Comparison of ENCODE assay signal across 16 cellular contexts in the genomic region with DNA sequence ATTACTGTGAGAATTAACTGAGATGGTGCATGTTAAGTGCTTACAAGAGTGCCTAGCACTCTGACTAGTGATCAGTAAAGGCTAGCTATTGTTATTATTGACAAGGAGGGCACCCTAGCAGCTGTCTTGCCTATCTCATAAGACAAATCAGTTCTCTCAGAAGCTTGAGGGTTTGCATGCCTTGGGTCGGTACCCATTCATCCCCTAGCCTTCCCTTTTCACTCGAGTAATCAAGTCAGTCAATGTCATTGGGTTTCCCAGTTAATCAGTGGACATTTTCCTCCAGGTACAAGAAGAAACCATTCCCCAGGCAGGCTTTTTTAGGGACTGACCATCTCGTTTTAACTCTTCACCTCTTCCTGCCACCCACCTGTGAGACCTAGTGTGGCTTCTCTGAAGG. TPM values are rescaled to one million over a fixed set of nuclear protein-coding genes. Genes with fewer than 3 reads are reported as not detected.
DNase-seq lines count a peak whose midpoint lies in the region; ATAC-seq and TF ChIP-seq lines count a peak whose summit lies in the region.
"Had no signal": no experiment of that assay in that cellular context is flagged by ENCODE, and none has a peak within 500 bp of the region (broad histone marks: within the 10 kb centered on the region; RNA-seq: fewer than 3 reads in every experiment).

No MANE protein-coding gene starts in this region.

- no peaks in the 10 kb centered on the region for H3K9me3 ChIP-seq in cardiac muscle cell (ENCODE audit: low read depth)
- H3K9me3 ChIP-seq in right cardiac atrium (ENCODE audit: control insufficient read depth, low read length): no peaks in the 10 kb centered on the region
- no peaks in the 10 kb centered on the region for H3K9me3 ChIP-seq in osteoblast (ENCODE audit: low read depth, low read length)
- H3K9me3 ChIP-seq: Caco-2 had no signal

- H3K27me3 ChIP-seq in cardiac muscle cell: no peaks in the 10 kb centered on the region
- no peaks in the 10 kb centered on the region for H3K27me3 ChIP-seq in right cardiac atrium (ENCODE audit: control insufficient read depth, insufficient read depth)
- no peaks in the 10 kb centered on the region for H3K27me3 ChIP-seq in osteoblast (ENCODE audit: insufficient read depth, low read length)

- peak overlapping the region; percentile 11 for H3K27ac ChIP-seq in cardiac muscle cell
- no peak overlapping the region for H3K27ac ChIP-seq in right cardiac atrium (ENCODE audit: low read length)
- H3K27ac ChIP-seq in osteoblast (ENCODE audit: low read depth, low read length): no peak overlapping the region
- H3K27ac ChIP-seq: 22Rv1, C4-2B had no signal

- ATAC-seq in right cardiac atrium (no peak), GM21529 (IDR thresholded peaks at IDR 0.05; ENCODE audit: unreplicated experiment) (no peak), GM21619 (IDR thresholded peaks at IDR 0.05; ENCODE audit: unreplicated experiment) (no peak)
- ATAC-seq: CD8-positive, alpha-beta T cell; PC-3 had no signal

- no peak overlapping the region for H2AFZ ChIP-seq in osteoblast (ENCODE audit: low read length)

- no peaks in the 10 kb centered on the region for H3K4me1 ChIP-seq in cardiac muscle cell (ENCODE audit: low read depth)
- no peaks in the 10 kb centered on the region for H3K4me1 ChIP-seq in right cardiac atrium (ENCODE audit: control insufficient read depth, insufficient read depth, low read length)
- H3K4me1 ChIP-seq in osteoblast (ENCODE audit: insufficient read depth, low read length): no peaks in the 10 kb centered on the region
- H3K4me1 ChIP-seq: Caco-2 had no signal

- no peak for DNase-seq in cardiac muscle cell (ENCODE audit: low read depth in 1 of 2, low spot score in 1 of 2)
- no peak for DNase-seq in right cardiac atrium
- peak; percentile 43 for DNase-seq in myocyte (ENCODE audit: low read depth)
- peak; percentile 75 for DNase-seq in osteoblast (ENCODE audit: insufficient read length, low spot score, missing footprints)
- DNase-seq in activated CD4-positive, CD25-positive, alpha-beta regulatory T cell treated with anti-CD3 and anti-CD28 coated beads, Interleukin-2, amount 50 U/mL, for 72 hours: no peak
- no peak for DNase-seq in amniotic stem cell (lab: John Stamatoyannopoulos, UW)
- DNase-seq: Caco-2; CD8-positive, alpha-beta T cell; GDM1; KG1; MM.1S had no signal

- 74% methylated on average over 3 of the region's 3 CpGs for WGBS in right cardiac atrium

- intact Hi-C loops in right cardiac atrium (cut with DNase I): no loop called here

- H3K4me3 ChIP-seq in cardiac muscle cell (no peak overlapping the region), right cardiac atrium (ENCODE audit: low read length) (no peak overlapping the region), osteoblast (ENCODE audit: insufficient read depth, low read length) (no peak overlapping the region)

- no peak overlapping the region for H3K4me2 ChIP-seq in osteoblast (ENCODE audit: insufficient read depth, low read length)

- H4K20me1 ChIP-seq in osteoblast (ENCODE audit: insufficient read depth, low read length): no peaks in the 10 kb centered on the region

- TF ChIP-seq CTCF in cardiac muscle cell (IDR thresholded peaks at IDR 0.05; ENCODE audit: low read depth, low read length) (no peak), osteoblast (IDR thresholded peaks at IDR 0.05; ENCODE audit: extremely low read depth, low read depth, low read length) (no peak)

- no peaks in the 10 kb centered on the region for H3K79me2 ChIP-seq in osteoblast (ENCODE audit: insufficient read depth, low read length)

- no peaks in the 10 kb centered on the region for H3K36me3 ChIP-seq in cardiac muscle cell
- H3K36me3 ChIP-seq in osteoblast (ENCODE audit: insufficient read depth, low read length): no peaks in the 10 kb centered on the region

RNA-seq across cellular contexts. Expression of gene TFCP2, which starts 10.4 kb away (rescaled TPM):
- total RNA-seq in cardiac muscle cell (8.2 and 12.2 TPM in 2 replicates), right cardiac atrium (10 to 100 TPM; 17.4 to 25.1 (median 20.3) TPM), myocyte (15.2 and 17.2 TPM in 2 replicates), osteoblast (7.6 and 8.3 TPM in 2 replicates)
- polyA plus RNA-seq in cardiac muscle cell (17.0 and 26.6 TPM in 2 replicates), right cardiac atrium (11.8 TPM)
- polyA plus RNA-seq in myocyte (2012): 25.8 TPM

RNA-seq across cellular contexts. Expression of gene POU6F1, which starts 34.5 kb away (rescaled TPM):
- total RNA-seq in cardiac muscle cell (1.5 and 3.8 TPM in 2 replicates), right cardiac atrium (10 to 100 TPM in 1 of 4 donors, 1 to 10 TPM in 3; 7.7 to 10.2 (median 8.4) TPM), myocyte (5.1 and 5.3 TPM in 2 replicates), osteoblast (6.8 and 7.6 TPM in 2 replicates)
- polyA plus RNA-seq in cardiac muscle cell (3.4 and 6.6 TPM in 2 replicates), right cardiac atrium (4.6 TPM)
- 4.1 TPM for polyA plus RNA-seq in myocyte (2012)

RNA-seq across cellular contexts. Expression of gene DAZAP2, which starts 55.3 kb away (rescaled TPM):
- total RNA-seq in cardiac muscle cell (105 and 131 TPM in 2 replicates), right cardiac atrium (100 to 1,000 TPM; 150 to 176 (median 168) TPM), myocyte (166 and 178 TPM in 2 replicates), osteoblast (160 and 169 TPM in 2 replicates)
- polyA plus RNA-seq in cardiac muscle cell (147 and 191 TPM in 2 replicates), right cardiac atrium (135 TPM)
- polyA plus RNA-seq in myocyte (2012): 179 TPM

Comparison
In these comparisons a context has a peak if more than half of its experiments do, and no peak if none do; other contexts are left out.
1. DNase-seq: peak in myocyte (single experiment) and osteoblast (single experiment); none in cardiac muscle cell (0 of 2), right cardiac atrium (0 of 3), activated CD4-positive, CD25-positive, alpha-beta regulatory T cell treated with anti-CD3 and anti-CD28 coated beads, Interleukin-2, amount 50 U/mL, for 72 hours (single experiment) and amniotic stem cell (single experiment).